2 cellular contexts compared by ENCODE assay signal in the genomic region with DNA sequence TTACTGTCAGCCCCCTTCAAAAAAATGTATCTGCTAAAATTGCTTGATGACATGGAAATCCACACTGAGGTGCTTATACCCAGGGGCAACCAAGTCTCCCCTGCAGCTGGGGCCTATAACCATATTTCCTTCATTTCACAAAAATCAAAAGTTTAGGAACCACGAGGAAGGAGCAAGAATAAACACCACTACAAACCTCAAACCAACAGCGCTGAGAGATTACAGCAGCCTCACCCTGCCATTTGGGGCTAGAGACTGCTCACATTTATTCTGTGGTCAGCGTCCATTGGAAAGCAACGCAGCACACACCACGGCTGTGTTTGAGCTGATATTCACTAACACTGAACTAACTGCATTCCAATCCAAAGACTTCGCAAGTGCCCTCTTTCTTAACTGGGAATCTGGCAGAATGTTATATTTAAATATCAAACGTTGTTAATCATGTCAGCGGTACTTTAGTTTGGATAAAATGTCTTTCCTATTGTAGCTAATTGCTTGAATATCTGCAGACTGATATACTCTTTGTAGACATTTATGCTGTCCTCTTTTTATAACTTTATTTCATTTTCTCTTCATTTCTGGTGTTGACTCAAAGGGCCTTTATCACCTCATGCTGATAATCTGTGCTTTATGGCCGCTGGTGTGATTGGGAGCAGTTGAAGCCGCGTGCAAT.
TF ChIP-seq lines count a peak whose summit lies in the region.

No MANE protein-coding gene starts in this region.

TF ChIP-seq in H1, 55 proteins besides CTCF, POLR2A, EP300 and RAD21:
- TF ChIP-seq POLR2AphosphoS5 (IDR thresholded peaks at IDR 0.05; ENCODE audit: low read depth, low read length) (no peak), TBP (IDR thresholded peaks at IDR 0.05; ENCODE audit: low read depth, low read length) (no peak), JUN (IDR thresholded peaks at IDR 0.05; ENCODE audit: low read depth, low read length) (no peak), BRCA1 (IDR thresholded peaks at IDR 0.05; ENCODE audit: low read depth, low read length) (no peak), YY1 (IDR thresholded peaks at IDR 0.05; ENCODE audit: low read depth, low read length) (no peak), HDAC2 (IDR thresholded peaks at IDR 0.05; ENCODE audit: borderline replicate concordance in 1 of 2, low read depth in 2 of 2, low read length in 2 of 2) (no peak), JUND (IDR thresholded peaks at IDR 0.05; ENCODE audit: low read length) (no peak), SIN3A (conservative IDR thresholded peaks at IDR 0.05 in 1 of 2, IDR thresholded peaks at IDR 0.05 in 1 of 2; ENCODE audit: low read depth in 1 of 2, low read length in 2 of 2) (no peak)
- TF ChIP-seq, protein P1, sequence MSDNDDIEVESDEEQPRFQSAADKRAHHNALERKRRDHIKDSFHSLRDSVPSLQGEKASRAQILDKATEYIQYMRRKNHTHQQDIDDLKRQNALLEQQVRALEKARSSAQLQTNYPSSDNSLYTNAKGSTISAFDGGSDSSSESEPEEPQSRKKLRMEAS (IDR thresholded peaks at IDR 0.05), result no peak

TF ChIP-seq in SK-N-SH, 30 proteins besides CTCF, POLR2A, EP300 and RAD21:
- no peak for TF ChIP-seq ELF1 (IDR thresholded peaks at IDR 0.05)
- TF ChIP-seq TAF1 (IDR thresholded peaks at IDR 0.05; ENCODE audit: borderline replicate concordance, low read depth, low read length), result no peak
- TF ChIP-seq SIN3A (IDR thresholded peaks at IDR 0.05; ENCODE audit: borderline replicate concordance, low read depth, low read length), result no peak
- TF ChIP-seq RXRA (IDR thresholded peaks at IDR 0.05; ENCODE audit: borderline replicate concordance, low read depth), result no peak
- no peak for TF ChIP-seq NFIC (IDR thresholded peaks at IDR 0.05; ENCODE audit: borderline replicate concordance)
- no peak for TF ChIP-seq RCOR1 (IDR thresholded peaks at IDR 0.05; ENCODE audit: low read length)
- TF ChIP-seq, protein P2, sequence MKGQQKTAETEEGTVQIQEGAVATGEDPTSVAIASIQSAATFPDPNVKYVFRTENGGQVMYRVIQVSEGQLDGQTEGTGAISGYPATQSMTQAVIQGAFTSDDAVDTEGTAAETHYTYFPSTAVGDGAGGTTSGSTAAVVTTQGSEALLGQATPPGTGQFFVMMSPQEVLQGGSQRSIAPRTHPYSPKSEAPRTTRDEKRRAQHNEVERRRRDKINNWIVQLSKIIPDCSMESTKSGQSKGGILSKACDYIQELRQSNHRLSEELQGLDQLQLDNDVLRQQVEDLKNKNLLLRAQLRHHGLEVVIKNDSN (IDR thresholded peaks at IDR 0.05; ENCODE audit: borderline replicate concordance, low read depth), result no peak
- TF ChIP-seq, protein P1 (IDR thresholded peaks at IDR 0.05; ENCODE audit: low read depth), result no peak
- TF ChIP-seq CHD2 (IDR thresholded peaks at IDR 0.05; ENCODE audit: low read length, partially characterized antibody), result no peak
- TF ChIP-seq, protein P3, sequence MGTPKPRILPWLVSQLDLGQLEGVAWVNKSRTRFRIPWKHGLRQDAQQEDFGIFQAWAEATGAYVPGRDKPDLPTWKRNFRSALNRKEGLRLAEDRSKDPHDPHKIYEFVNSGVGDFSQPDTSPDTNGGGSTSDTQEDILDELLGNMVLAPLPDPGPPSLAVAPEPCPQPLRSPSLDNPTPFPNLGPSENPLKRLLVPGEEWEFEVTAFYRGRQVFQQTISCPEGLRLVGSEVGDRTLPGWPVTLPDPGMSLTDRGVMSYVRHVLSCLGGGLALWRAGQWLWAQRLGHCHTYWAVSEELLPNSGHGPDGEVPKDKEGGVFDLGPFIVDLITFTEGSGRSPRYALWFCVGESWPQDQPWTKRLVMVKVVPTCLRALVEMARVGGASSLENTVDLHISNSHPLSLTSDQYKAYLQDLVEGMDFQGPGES (IDR thresholded peaks at IDR 0.05; ENCODE audit: low read depth, low read length), result no peak
- no peak for TF ChIP-seq TCF12 (IDR thresholded peaks at IDR 0.05)
- TF ChIP-seq MXI1 (IDR thresholded peaks at IDR 0.05; ENCODE audit: low read depth, low read length), result no peak
- no peak for TF ChIP-seq FOSL2 (IDR thresholded peaks at IDR 0.05; ENCODE audit: borderline replicate concordance, low read depth)
- TF ChIP-seq GATA2 (CRISPR knock-in tag; IDR thresholded peaks at IDR 0.05), result no peak
- TF ChIP-seq, protein P4, sequence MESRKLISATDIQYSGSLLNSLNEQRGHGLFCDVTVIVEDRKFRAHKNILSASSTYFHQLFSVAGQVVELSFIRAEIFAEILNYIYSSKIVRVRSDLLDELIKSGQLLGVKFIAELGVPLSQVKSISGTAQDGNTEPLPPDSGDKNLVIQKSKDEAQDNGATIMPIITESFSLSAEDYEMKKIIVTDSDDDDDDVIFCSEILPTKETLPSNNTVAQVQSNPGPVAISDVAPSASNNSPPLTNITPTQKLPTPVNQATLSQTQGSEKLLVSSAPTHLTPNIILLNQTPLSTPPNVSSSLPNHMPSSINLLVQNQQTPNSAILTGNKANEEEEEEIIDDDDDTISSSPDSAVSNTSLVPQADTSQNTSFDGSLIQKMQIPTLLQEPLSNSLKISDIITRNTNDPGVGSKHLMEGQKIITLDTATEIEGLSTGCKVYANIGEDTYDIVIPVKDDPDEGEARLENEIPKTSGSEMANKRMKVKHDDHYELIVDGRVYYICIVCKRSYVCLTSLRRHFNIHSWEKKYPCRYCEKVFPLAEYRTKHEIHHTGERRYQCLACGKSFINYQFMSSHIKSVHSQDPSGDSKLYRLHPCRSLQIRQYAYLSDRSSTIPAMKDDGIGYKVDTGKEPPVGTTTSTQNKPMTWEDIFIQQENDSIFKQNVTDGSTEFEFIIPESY (IDR thresholded peaks at IDR 0.05; ENCODE audit: borderline replicate concordance, low read depth), result no peak
- TF ChIP-seq TEAD4 (IDR thresholded peaks at IDR 0.05; ENCODE audit: borderline replicate concordance, insufficient read depth), result no peak
- no peak for TF ChIP-seq RFX5 (IDR thresholded peaks at IDR 0.05; ENCODE audit: low read length)
- TF ChIP-seq EZH2phosphoT487 (IDR thresholded peaks at IDR 0.05; ENCODE audit: borderline replicate concordance, low read depth), result no peak
TF ChIP-seq in SK-N-SH: peak in this region for 0.
